ENCODE assay signal across 9 cellular contexts in the genomic region with DNA sequence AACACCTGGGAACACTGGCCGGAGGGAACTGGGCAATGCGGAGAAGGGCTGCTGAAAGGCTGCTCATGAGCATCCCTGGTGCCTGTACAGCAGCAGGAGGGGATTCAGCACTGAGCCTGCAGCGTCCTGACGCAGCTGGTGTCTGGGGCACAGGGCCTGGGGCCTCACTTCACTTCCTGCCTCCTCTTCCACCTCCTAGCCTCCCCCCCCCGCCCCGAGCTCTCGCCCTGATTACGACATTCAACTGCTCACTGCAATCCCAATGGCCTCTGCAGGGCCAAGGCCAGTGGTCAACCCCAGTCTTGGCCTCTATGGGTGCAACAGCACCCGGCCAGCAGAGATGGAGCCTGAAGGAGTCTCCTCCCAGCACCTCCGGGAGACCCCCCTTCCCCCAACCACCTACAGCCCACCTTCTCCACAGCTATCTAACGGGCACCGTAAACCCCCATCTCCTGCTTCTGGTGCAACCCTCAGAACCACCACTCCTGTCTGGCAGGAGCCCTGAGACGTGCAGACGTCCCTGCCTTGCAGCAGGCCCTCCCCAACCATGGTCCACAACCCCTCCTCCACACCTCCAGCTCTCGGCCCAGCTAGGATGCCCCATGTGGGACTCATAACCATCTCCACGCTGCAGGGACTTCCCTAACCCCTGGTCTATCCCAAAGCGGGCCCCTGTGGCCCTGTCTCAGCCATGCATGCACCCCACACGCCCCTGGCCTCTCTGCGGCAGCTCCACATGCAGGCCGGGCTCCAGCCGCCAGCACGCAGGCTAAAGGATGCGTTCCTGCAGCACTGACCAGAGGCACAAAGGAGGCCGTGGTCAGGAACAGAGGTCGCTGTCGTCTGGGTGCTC. TPM values are rescaled to one million over a fixed set of nuclear protein-coding genes. Genes with fewer than 3 reads are reported as not detected.
DNase-seq lines count a peak whose midpoint lies in the region; ATAC-seq and TF ChIP-seq lines count a peak whose summit lies in the region.
"Had no signal": no experiment of that assay in that cellular context is flagged by ENCODE, and none has a peak within 500 bp of the region (broad histone marks: within the 10 kb centered on the region; RNA-seq: fewer than 3 reads in every experiment).

No MANE protein-coding gene starts in this region.

- H3K36me3 ChIP-seq in esophagus squamous epithelium = peaks cover 33 to 97% (median 35%) of the 10 kb centered on the region in 3 donors

- no peaks in the 10 kb centered on the region for H3K9me3 ChIP-seq in esophagus squamous epithelium

- TF ChIP-seq CTCF in esophagus squamous epithelium (IDR thresholded peaks at IDR 0.05) = no peak

- peak; percentile 89 for ATAC-seq in sciatic nerve
- ATAC-seq in GM19395 (IDR thresholded peaks at IDR 0.05; ENCODE audit: unreplicated experiment) = no peak
- ATAC-seq in HG03108 (IDR thresholded peaks at IDR 0.05; ENCODE audit: unreplicated experiment) = no peak

- H3K27me3 ChIP-seq in esophagus squamous epithelium = no peaks in the 10 kb centered on the region

- peak; percentile 27 for DNase-seq in EL
- peak; percentile 27 for DNase-seq in UCSD-AML1 (lab: John Stamatoyannopoulos, UW; ENCODE audit: unreplicated experiment)
- no peak for DNase-seq in esophagus squamous epithelium (lab: John Stamatoyannopoulos, UW)
- no peak for DNase-seq in sciatic nerve (ENCODE audit: low spot score)
- no peak for DNase-seq in NCI-H146 treated with DMSO at 0.1 percent for 48 hours (lab: John Stamatoyannopoulos, UW; ENCODE audit: unreplicated experiment)
- no peak for DNase-seq in NCI-H1048 (lab: John Stamatoyannopoulos, UW)
- DNase-seq: NCI-H524 had no signal

- peak overlapping the region in 1 of 4 donors; percentile 15 for H3K4me3 ChIP-seq in esophagus squamous epithelium

- intact Hi-C loops in esophagus squamous epithelium (cut with DNase I) (no loop called here), sciatic nerve (cut with DNase I) (no loop called here)

- no peak for TF ChIP-seq POLR2A in esophagus squamous epithelium (IDR thresholded peaks at IDR 0.05)

- peaks cover 33 to 60% (median 35%) of the 10 kb centered on the region in 3 donors for H3K4me1 ChIP-seq in esophagus squamous epithelium

- H3K27ac ChIP-seq in esophagus squamous epithelium = peak overlapping the region; percentile 8 to 71 (median 63)

- WGBS in esophagus squamous epithelium, 2 donors = 71 to 76% methylated on average over 7 to 12 of the region's 26 CpGs

RNA-seq across cellular contexts. Expression of gene BRD1, which starts 38.2 kb away (rescaled TPM):
- total RNA-seq in esophagus squamous epithelium = 10 to 100 TPM; 17.8 to 37.4 (median 29.9) TPM
- 37.7 TPM for total RNA-seq in sciatic nerve

Comparison
In these comparisons a context has a peak if more than half of its experiments do, and no peak if none do; other contexts are left out.
1. DNase-seq: peak in EL (single experiment) and UCSD-AML1 (single experiment); none in esophagus squamous epithelium (single experiment), sciatic nerve (single experiment), NCI-H146 treated with DMSO at 0.1 percent for 48 hours (single experiment) and NCI-H1048 (single experiment).